Comparison of ENCODE assay signal across 8 cellular contexts in the genomic region with DNA sequence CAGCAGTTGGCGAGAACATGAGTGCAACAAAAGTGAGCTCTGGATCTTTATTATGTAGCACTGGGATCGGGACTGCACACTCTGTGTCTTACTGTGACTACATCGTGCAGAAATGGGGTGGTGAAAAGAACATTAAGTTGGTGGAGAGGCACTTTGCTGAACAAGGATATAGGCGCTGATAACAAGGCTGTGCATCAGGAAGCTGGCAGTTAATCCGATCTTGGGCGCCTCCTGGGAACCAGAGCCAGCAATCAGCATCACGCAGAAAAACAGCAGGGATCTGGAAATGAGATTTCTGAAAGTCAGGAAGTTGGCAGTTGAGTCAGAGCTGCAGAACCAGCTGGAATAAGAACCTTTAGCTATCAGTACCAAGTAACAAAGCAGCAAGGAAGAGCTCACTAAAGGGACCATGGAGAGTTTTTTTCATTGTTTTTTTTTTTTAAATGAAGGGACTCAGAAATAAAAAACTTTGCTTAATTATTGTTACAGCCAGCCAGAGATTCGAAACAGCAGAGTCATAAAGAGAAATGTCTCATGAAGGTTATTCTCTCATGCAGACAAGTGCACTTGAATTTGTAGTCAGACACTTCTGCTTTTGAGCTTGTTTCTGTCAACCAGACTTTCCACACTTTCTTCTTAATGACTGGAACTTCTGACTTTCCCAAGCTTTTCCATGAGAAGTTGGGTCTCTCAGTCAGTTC. TPM values are rescaled to one million over a fixed set of nuclear protein-coding genes. Genes with fewer than 3 reads are reported as not detected.
A peak's percentile ranks its signal among the peaks of the same experiment; 100 is the strongest.
DNase-seq lines count a peak whose midpoint lies in the region; ATAC-seq and TF ChIP-seq lines count a peak whose summit lies in the region.

No MANE protein-coding gene starts in this region.

- H3K36me3 Mint-ChIP-seq in stimulated activated memory B cell treated with anti-CD40 and anti-IgM and Interleukin-4, amounts not matched to agents 10 μg/mL and 1 μg/mL and 100 μg/mL, for 72 hours, result no peaks in the 10 kb centered on the region
- no peaks in the 10 kb centered on the region for H3K36me3 Mint-ChIP-seq in MCF 10A (ENCODE audit: insufficient read depth, unreplicated experiment)

- no peak overlapping the region for H3K4me3 ChIP-seq in lung

- H3K36me3 ChIP-seq in lung (ENCODE audit: control insufficient read depth in 2 of 2, insufficient read depth in 2 of 2, low read length in 2 of 2), result no peaks in the 10 kb centered on the region

- WGBS in lung, 2 donors, result 23 to 33% methylated on average over 8 of the region's 8 CpGs

- CTCF ChIA-PET in MCF 10A (lab: Yijun Ruan, JAX), result interaction anchor here (0.6 kb wide), 4 partner anchors 29 to 718 kb away, joined by 3 to 4 read pairs (median 3); no protein-coding TSS in a partner anchor

- H3K27me3 Mint-ChIP-seq in stimulated activated memory B cell treated with anti-CD40 and anti-IgM and Interleukin-4, amounts not matched to agents 10 μg/mL and 1 μg/mL and 100 μg/mL, for 72 hours, result no peaks in the 10 kb centered on the region
- H3K27me3 Mint-ChIP-seq in MCF 10A (ENCODE audit: insufficient read depth, unreplicated experiment), result no peaks in the 10 kb centered on the region

- H3K27ac Mint-ChIP-seq in stimulated activated memory B cell treated with anti-CD40 and anti-IgM and Interleukin-4, amounts not matched to agents 10 μg/mL and 1 μg/mL and 100 μg/mL, for 72 hours, result no peak overlapping the region
- no peak overlapping the region for H3K27ac Mint-ChIP-seq in MCF 10A (ENCODE audit: low read depth, unreplicated experiment)

- H3K9me3 Mint-ChIP-seq in stimulated activated memory B cell treated with anti-CD40 and anti-IgM and Interleukin-4, amounts not matched to agents 10 μg/mL and 1 μg/mL and 100 μg/mL, for 72 hours, result peaks cover 2% of the 10 kb centered on the region
- no peaks in the 10 kb centered on the region for H3K9me3 Mint-ChIP-seq in MCF 10A (ENCODE audit: unreplicated experiment)

- intact Hi-C loops in MCF 10A (cut with micrococcal nuclease), result no loop called here

- peaks cover 0 to 4% of the 10 kb centered on the region in 2 donors for H3K9me3 ChIP-seq in lung (ENCODE audit: control insufficient read depth in 2 of 2, insufficient read depth in 1 of 2, low read length in 1 of 2)

- no peaks in the 10 kb centered on the region for H3K27me3 ChIP-seq in lung (ENCODE audit: control insufficient read depth, insufficient read depth)

- TF ChIP-seq CTCF in lung (IDR thresholded peaks at IDR 0.05; ENCODE audit: control extremely low read depth, extremely low read depth), result no peak
- no peak for TF ChIP-seq CTCF in MCF 10A (IDR thresholded peaks at IDR 0.05; ENCODE audit: unreplicated experiment)

- POLR2A ChIA-PET in MCF 10A (lab: Yijun Ruan, JAX), result interaction anchor here (0.9 kb wide), 1 partner anchor 34 kb away, joined by 3 read pairs; no protein-coding TSS in a partner anchor

- BruUV-seq in MCF 10A (replicated peaks; lab: Mats Ljungman, UMichigan), result no TSS peak

- ATAC-seq in GM18499 (IDR thresholded peaks at IDR 0.05; ENCODE audit: insufficient read depth, unreplicated experiment) (peak; percentile 65), HG02870 (IDR thresholded peaks at IDR 0.05; ENCODE audit: unreplicated experiment) (peak; percentile 75), SK-N-SH treated with all-trans-retinoic acid at 6 μM for 48 hours (peak; percentile 81), lung (ENCODE audit: insufficient read depth, low FRiP score) (peak; percentile 60), HG03139 (IDR thresholded peaks at IDR 0.05; ENCODE audit: unreplicated experiment) (no peak)
- no peak for ATAC-seq in stimulated activated memory B cell treated with anti-CD40 and anti-IgM and Interleukin-4, amounts not matched to agents 10 μg/mL and 1 μg/mL and 100 μg/mL, for 72 hours

- DNase-seq in lung (ENCODE audit: low spot score) (no peak), MCF 10A (ENCODE audit: unreplicated experiment) (no peak)
- DNase-seq in stimulated activated naive CD4-positive, alpha-beta T cell (lab: John Stamatoyannopoulos, UW), result no peak

- peaks cover 0 to 10% of the 10 kb centered on the region in 2 donors for H3K4me1 ChIP-seq in lung (ENCODE audit: control insufficient read depth in 2 of 2, insufficient read depth in 2 of 2, low read length in 2 of 2)

- H3K4me3 Mint-ChIP-seq in stimulated activated memory B cell treated with anti-CD40 and anti-IgM and Interleukin-4, amounts not matched to agents 10 μg/mL and 1 μg/mL and 100 μg/mL, for 72 hours, result no peak overlapping the region
- H3K4me3 Mint-ChIP-seq in MCF 10A (ENCODE audit: unreplicated experiment), result no peak overlapping the region

- H3K4me1 Mint-ChIP-seq in stimulated activated memory B cell treated with anti-CD40 and anti-IgM and Interleukin-4, amounts not matched to agents 10 μg/mL and 1 μg/mL and 100 μg/mL, for 72 hours, result no peaks in the 10 kb centered on the region
- H3K4me1 Mint-ChIP-seq in MCF 10A (ENCODE audit: insufficient read depth, unreplicated experiment), result no peaks in the 10 kb centered on the region

- no peak overlapping the region for H3K27ac ChIP-seq in lung (ENCODE audit: low read depth in 1 of 2, low read length in 1 of 2)

TF ChIP-seq in SK-N-SH treated with all-trans-retinoic acid at 6 μM for 48 hours, 23 proteins besides CTCF, POLR2A, EP300 and RAD21:
- no peak for TF ChIP-seq CSDC2 (CRISPR knock-in tag; IDR thresholded peaks at IDR 0.05)
- TF ChIP-seq ZNF70 (CRISPR knock-in tag; IDR thresholded peaks at IDR 0.05), result no peak
- TF ChIP-seq BACH2 (CRISPR knock-in tag; IDR thresholded peaks at IDR 0.05; ENCODE audit: borderline replicate concordance), result no peak
- TF ChIP-seq TCF4 (CRISPR knock-in tag; IDR thresholded peaks at IDR 0.05; ENCODE audit: borderline replicate concordance), result no peak
- TF ChIP-seq ESRRG (CRISPR knock-in tag; IDR thresholded peaks at IDR 0.05), result no peak
- TF ChIP-seq SNAI2 (CRISPR knock-in tag; IDR thresholded peaks at IDR 0.05), result no peak
- no peak for TF ChIP-seq OSR1 (CRISPR knock-in tag; IDR thresholded peaks at IDR 0.05)

RNA-seq across cellular contexts. Expression of gene MYO3B, which starts 22.8 kb away (rescaled TPM):
- total RNA-seq in lung, result under 1 TPM; 0.03 to 0.82 TPM
- polyA plus RNA-seq in lung, result under 1 TPM in 1 of 2 donors, not detected in 1; 0.05 TPM
- not detected in 2 replicates for total RNA-seq in MCF 10A (2022)

Comparison
In these comparisons a context has a peak if more than half of its experiments do, and no peak if none do; other contexts are left out.
1. ATAC-seq: peak in GM18499 (single experiment), HG02870 (single experiment), SK-N-SH treated with all-trans-retinoic acid at 6 μM for 48 hours (single experiment) and lung (single experiment); none in HG03139 (single experiment) and stimulated activated memory B cell treated with anti-CD40 and anti-IgM and Interleukin-4, amounts not matched to agents 10 μg/mL and 1 μg/mL and 100 μg/mL, for 72 hours (single experiment).